Comparison of ENCODE assay signal across 10 cellular contexts in genomic region chr16:80993293-80993691, GRCh38. TPM values are rescaled to one million over a fixed set of nuclear protein-coding genes. Genes with fewer than 3 reads are reported as not detected.
DNase-seq lines count a peak whose midpoint lies in the region; ATAC-seq and TF ChIP-seq lines count a peak whose summit lies in the region.
"Had no signal": no experiment of that assay in that cellular context is flagged by ENCODE, and none has a peak within 500 bp of the region (broad histone marks: within the 10 kb centered on the region; RNA-seq: fewer than 3 reads in every experiment).

No MANE protein-coding gene starts in this region.

- H3K4me3 Mint-ChIP-seq in naive thymus-derived CD4-positive, alpha-beta T cell, result peak overlapping the region in 1 of 10 donors; percentile 2

- H3K9me3 ChIP-seq in naive thymus-derived CD4-positive, alpha-beta T cell (ENCODE audit: control insufficient read depth in 2 of 3, low read length in 3 of 3), result no peaks in the 10 kb centered on the region
- H3K9me3 ChIP-seq in suprapubic skin, result no peaks in the 10 kb centered on the region

- peak; percentile 77 for DNase-seq in Daoy (ENCODE audit: low read depth)
- DNase-seq in T1000 (lab: John Stamatoyannopoulos, UW), result peak; percentile 11
- peak; percentile 95 for DNase-seq in fibroblast of pulmonary artery (ENCODE audit: low read depth)
- peak; percentile 88 for DNase-seq in non-pigmented ciliary epithelial cell (ENCODE audit: low read depth)
- no peak for DNase-seq in stimulated activated naive CD8-positive, alpha-beta T cell treated with anti-CD3 and anti-CD28 coated beads, Interleukin-15, Interleukin-2, amounts not matched to agents 100 U/mL and 50 U/mL, for 24 hours
- no peak for DNase-seq in naive thymus-derived CD4-positive, alpha-beta T cell
- no peak for DNase-seq in suprapubic skin (ENCODE audit: low spot score in 2 of 2)
- DNase-seq: NCI-H1105, T-helper 9 cell had no signal

- 37% methylated on average over 6 of the region's 6 CpGs for WGBS in suprapubic skin

- H3K27me3 ChIP-seq in naive thymus-derived CD4-positive, alpha-beta T cell (ENCODE audit: control insufficient read depth in 2 of 2, insufficient read depth in 2 of 2, low read length in 2 of 2), result no peaks in the 10 kb centered on the region
- no peaks in the 10 kb centered on the region for H3K27me3 ChIP-seq in suprapubic skin

- no peaks in the 10 kb centered on the region for H3K36me3 ChIP-seq in naive thymus-derived CD4-positive, alpha-beta T cell (ENCODE audit: control insufficient read depth in 2 of 3, insufficient read depth in 3 of 3, low read length in 3 of 3)
- no peaks in the 10 kb centered on the region for H3K36me3 ChIP-seq in suprapubic skin

- POLR2A ChIA-PET in naive thymus-derived CD4-positive, alpha-beta T cell (lab: Charles Lee), result interaction anchor here (0.7 kb wide), 2 partner anchors 11 to 763 kb away, joined by 3 read pairs; no protein-coding TSS in a partner anchor

- TF ChIP-seq EP300 in suprapubic skin (IDR thresholded peaks at IDR 0.05), result no peak

- TF ChIP-seq CTCF in fibroblast of pulmonary artery (IDR thresholded peaks at IDR 0.05; ENCODE audit: low read length, missing control alignments) (no peak), suprapubic skin (IDR thresholded peaks at IDR 0.05) (no peak)

- H3K27ac Mint-ChIP-seq in naive thymus-derived CD4-positive, alpha-beta T cell, result peak overlapping the region in 2 of 9 donors; percentile 2 to 26

- ATAC-seq in stimulated activated naive CD8-positive, alpha-beta T cell treated with anti-CD3 and anti-CD28 coated beads, Interleukin-15, Interleukin-2, amounts not matched to agents 100 U/mL and 50 U/mL, for 24 hours, result no peak
- ATAC-seq in naive thymus-derived CD4-positive, alpha-beta T cell, result no peak
- no peak for ATAC-seq in GM21529 (IDR thresholded peaks at IDR 0.05; ENCODE audit: unreplicated experiment)

- peaks cover 0 to 48% (median 21%) of the 10 kb centered on the region in 5 donors for H3K36me3 Mint-ChIP-seq in naive thymus-derived CD4-positive, alpha-beta T cell

- H3K4me1 ChIP-seq in naive thymus-derived CD4-positive, alpha-beta T cell (ENCODE audit: control insufficient read depth in 2 of 2, insufficient read depth in 2 of 2, low read length in 2 of 2), result peaks cover 4% of the 10 kb centered on the region in 2 donors
- H3K4me1 ChIP-seq in suprapubic skin, result peaks cover 4% of the 10 kb centered on the region

- H3K27me3 Mint-ChIP-seq in naive thymus-derived CD4-positive, alpha-beta T cell, result no peaks in the 10 kb centered on the region

- intact Hi-C loops in naive thymus-derived CD4-positive, alpha-beta T cell (cut with micrococcal nuclease), result loop anchor here in 1 of 2 donors (10.0 kb wide), 1 partner anchor 1662 kb away; no protein-coding TSS in a partner anchor

- H3K27ac ChIP-seq in naive thymus-derived CD4-positive, alpha-beta T cell (ENCODE audit: low read depth, low read length), result no peak overlapping the region
- H3K27ac ChIP-seq in suprapubic skin, result no peak overlapping the region

- H3K4me1 Mint-ChIP-seq in naive thymus-derived CD4-positive, alpha-beta T cell, result peaks cover 11 to 71% (median 49%) of the 10 kb centered on the region in 7 donors

- H3K4me3 ChIP-seq in fibroblast of pulmonary artery (replicated peaks; ENCODE audit: low read depth, low read length) (peak overlapping the region; percentile 38), suprapubic skin (no peak overlapping the region)
- no peak overlapping the region for H3K4me3 ChIP-seq in naive thymus-derived CD4-positive, alpha-beta T cell (ENCODE audit: low read length)

- CTCF ChIA-PET in naive thymus-derived CD4-positive, alpha-beta T cell (lab: Charles Lee), result interaction anchor here (0.9 to 1.0 kb wide), 2 partner anchors 10 to 14 kb away, joined by 5 to 8 read pairs; partner anchors contain the start of genes CENPN and CMC2

- H3K9me3 Mint-ChIP-seq in naive thymus-derived CD4-positive, alpha-beta T cell, result no peaks in the 10 kb centered on the region

- no peak for TF ChIP-seq POLR2A in suprapubic skin (IDR thresholded peaks at IDR 0.05)

RNA-seq across cellular contexts. Expression of gene CMC2, which starts 13.4 kb away (rescaled TPM):
- 144 and 148 TPM in 2 replicates for total RNA-seq in Daoy (2014; rRNA removed; shearing (Covaris generic))
- total RNA-seq in naive thymus-derived CD4-positive, alpha-beta T cell, result 10 to 100 TPM; 28.3 to 78.4 (median 40.8) TPM
- polyA plus RNA-seq in naive thymus-derived CD4-positive, alpha-beta T cell, result 10 to 100 TPM; 75.7 to 77.1 TPM
- 10 to 100 TPM in 3 of 4 donors, 1 to 10 TPM in 1; 8.9 to 37.8 (median 34.1) TPM for total RNA-seq in suprapubic skin

RNA-seq across cellular contexts. Expression of gene CENPN, which starts 13.7 kb away (rescaled TPM):
- total RNA-seq in Daoy (2014; rRNA removed; shearing (Covaris generic)), result 103 and 130 TPM in 2 replicates
- 10 to 100 TPM in 1 of 5 experiments, 1 to 10 TPM in 4; 1.4 to 41.8 (median 6.9) TPM for total RNA-seq in naive thymus-derived CD4-positive, alpha-beta T cell
- polyA plus RNA-seq in naive thymus-derived CD4-positive, alpha-beta T cell, result 1 to 10 TPM; 2.7 to 3.1 TPM
- total RNA-seq in suprapubic skin, result 1 to 10 TPM; 2.5 to 7.6 (median 5.5) TPM

RNA-seq across cellular contexts. Expression of gene ATMIN, which starts 42.4 kb away (rescaled TPM):
- 23.9 and 25.6 TPM in 2 replicates for total RNA-seq in Daoy (2014; rRNA removed; shearing (Covaris generic))
- 10 to 100 TPM; 29.1 to 46.9 (median 35.3) TPM for total RNA-seq in naive thymus-derived CD4-positive, alpha-beta T cell
- 10 to 100 TPM; 24.9 to 36.0 TPM for polyA plus RNA-seq in naive thymus-derived CD4-positive, alpha-beta T cell
- 10 to 100 TPM; 30.7 to 65.0 (median 45.5) TPM for total RNA-seq in suprapubic skin

Comparison
In these comparisons a context has a peak if more than half of its experiments do, and no peak if none do; other contexts are left out.
1. DNase-seq: peak in Daoy (single experiment), T1000 (single experiment), fibroblast of pulmonary artery (single experiment) and non-pigmented ciliary epithelial cell (single experiment); none in stimulated activated naive CD8-positive, alpha-beta T cell treated with anti-CD3 and anti-CD28 coated beads, Interleukin-15, Interleukin-2, amounts not matched to agents 100 U/mL and 50 U/mL, for 24 hours (single experiment), naive thymus-derived CD4-positive, alpha-beta T cell (0 of 9) and suprapubic skin (0 of 2).